In genomic region chr19:28284389-28284788, GRCh38 we compare ENCODE assay signal across 29 cellular contexts.
"Had no signal": no experiment of that assay in that cellular context is flagged by ENCODE, and none has a peak within 500 bp of the region (broad histone marks: within the 10 kb centered on the region; RNA-seq: fewer than 3 reads in every experiment).

No MANE protein-coding gene starts in this region.

- H3K4me1 ChIP-seq: colonic mucosa, foreskin keratinocyte, gastrocnemius medialis had no signal

- H3K4me3 Mint-ChIP-seq: dendritic cell treated with granulocyte-macrophage colony-stimulating factor and Interleukin-4, amounts not matched to agents 40 ng/mL and 50 ng/mL, for 4 days; effector memory CD8-positive, alpha-beta T cell; endodermal cell had no signal

- H3K9me3 ChIP-seq: colonic mucosa, gastrocnemius medialis had no signal

- H3K27ac ChIP-seq: colonic mucosa, coronary artery, dorsolateral prefrontal cortex, epithelial cell of prostate, esophagus muscularis mucosa, esophagus squamous epithelium, foreskin keratinocyte, gastrocnemius medialis, gastroesophageal sphincter, heart left ventricle, heart right ventricle had no signal

- H3K27ac Mint-ChIP-seq: dendritic cell treated with granulocyte-macrophage colony-stimulating factor and Interleukin-4, amounts not matched to agents 40 ng/mL and 50 ng/mL, for 4 days; endodermal cell had no signal

- FAIRE-seq: colon, endometrium, endothelial cell of umbilical vein, frontal cortex had no signal

- ATAC-seq: effector memory CD8-positive, alpha-beta T cell; esophagus mucosa; foreskin keratinocyte; gastrocnemius medialis; gastroesophageal sphincter; heart left ventricle; heart right ventricle had no signal

- H3K4me3 ChIP-seq: colonic mucosa, coronary artery, dorsolateral prefrontal cortex, esophagus muscularis mucosa, esophagus squamous epithelium, gastrocnemius medialis, gastroesophageal sphincter, heart left ventricle, heart right ventricle had no signal

- H3K36me3 ChIP-seq: colonic mucosa, esophagus muscularis mucosa, esophagus squamous epithelium, gastrocnemius medialis, gastroesophageal sphincter, heart left ventricle, heart right ventricle had no signal

- DNase-seq: colonic mucosa; cortex of kidney; dermis blood vessel endothelial cell; dorsolateral prefrontal cortex; effector CD4-positive, alpha-beta T cell; effector CD8-positive, alpha-beta T cell; effector memory CD4-positive, alpha-beta T cell; effector memory CD8-positive, alpha-beta T cell; endodermal cell; erythroblast; esophagus squamous epithelium; foreskin fibroblast; foreskin keratinocyte; foreskin melanocyte; gastrocnemius medialis; glutamatergic neuron; head of caudate nucleus; heart left ventricle; heart right ventricle had no signal

- H3K27me3 Mint-ChIP-seq: dendritic cell treated with granulocyte-macrophage colony-stimulating factor and Interleukin-4, amounts not matched to agents 40 ng/mL and 50 ng/mL, for 4 days had no signal

- H3K27me3 ChIP-seq: colonic mucosa, esophagus squamous epithelium, foreskin keratinocyte, gastrocnemius medialis had no signal
